ENCODE assay signal across 8 cellular contexts in the genomic region with DNA sequence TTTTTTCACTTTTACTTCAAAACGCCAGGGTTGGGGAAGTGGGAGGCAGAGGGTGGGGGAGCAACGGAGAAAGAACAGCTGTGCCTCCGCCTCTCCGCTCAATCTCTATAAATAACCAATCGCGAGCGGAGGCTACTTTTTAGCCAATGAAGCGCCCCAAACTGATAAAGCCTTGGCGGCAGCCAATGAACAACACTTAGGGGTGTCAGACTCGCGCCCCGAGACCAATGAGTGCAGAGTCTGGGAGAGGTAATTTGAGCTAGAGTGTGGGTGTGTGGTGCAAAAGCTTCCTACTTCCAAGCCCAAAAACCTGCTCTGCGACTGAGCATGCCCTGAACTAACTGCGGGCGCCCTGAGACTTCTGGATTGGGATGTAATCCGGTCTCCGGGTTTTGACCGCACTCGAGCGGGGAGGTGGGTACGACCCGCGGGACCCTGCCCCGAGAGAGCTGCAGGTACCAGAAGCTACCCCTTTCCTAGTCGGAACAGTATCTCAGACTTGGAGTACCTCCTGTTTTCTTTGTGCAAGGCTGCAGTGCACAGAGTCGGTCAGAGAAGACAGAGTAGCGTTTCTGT. TPM values are rescaled to one million over a fixed set of nuclear protein-coding genes. Genes with fewer than 3 reads are reported as not detected.
A peak's percentile ranks its signal among the peaks of the same experiment; 100 is the strongest.
DNase-seq lines count a peak whose midpoint lies in the region; ATAC-seq lines count a peak whose summit lies in the region.

No MANE protein-coding gene starts in this region.

- H3K9me3 ChIP-seq in HUES6 (ENCODE audit: control insufficient read depth, insufficient read depth, low read depth, low read length) (no peaks in the 10 kb centered on the region), mucosa of stomach (ENCODE audit: control insufficient read depth, low read length) (no peaks in the 10 kb centered on the region)

- H3K27me3 ChIP-seq in HUES6 (ENCODE audit: control insufficient read depth, insufficient read depth, low read length) (no peaks in the 10 kb centered on the region), mucosa of stomach (ENCODE audit: control insufficient read depth, insufficient read depth, low read length) (no peaks in the 10 kb centered on the region)

- ATAC-seq in GM21447 (IDR thresholded peaks at IDR 0.05; ENCODE audit: unreplicated experiment) (peak; percentile 78), esophagus mucosa (peak; percentile 82)
- peak; percentile 79 to 80 for ATAC-seq in activated T-cell treated with anti-CD3 and anti-CD28 coated beads, Interleukin-2, amount 50 U/mL, for 4 hours

- H3K4me1 ChIP-seq in HUES6 (ENCODE audit: control insufficient read depth, insufficient read depth, low read length) (peaks cover 21% of the 10 kb centered on the region), mucosa of stomach (ENCODE audit: control insufficient read depth, insufficient read depth, low read length) (peaks cover 24% of the 10 kb centered on the region)

- DNase-seq in D341Med (ENCODE audit: low spot score), result peak; percentile 90
- DNase-seq in OCI-M2 (lab: John Stamatoyannopoulos, UW; ENCODE audit: unreplicated experiment), result peak; percentile 83
- DNase-seq in activated T-cell treated with anti-CD3 and anti-CD28 coated beads, Interleukin-2, amount 50 U/mL, for 4 hours, result peak; percentile 83
- peak; percentile 71 to 72 for DNase-seq in stimulated activated CD8-positive, alpha-beta memory T cell treated with anti-CD3 and anti-CD28 coated beads, Interleukin-7, amount 100 ng/mL, for 1 hour (ENCODE audit: low read depth in 2 of 2)

- H3K9ac ChIP-seq in HUES6 (ENCODE audit: low read length) (peak overlapping the region; percentile 75), mucosa of stomach (ENCODE audit: low read length) (peak overlapping the region; percentile 88)

- H3K36me3 ChIP-seq in HUES6 (ENCODE audit: control insufficient read depth, insufficient read depth, low read length) (no peaks in the 10 kb centered on the region), mucosa of stomach (ENCODE audit: control insufficient read depth, insufficient read depth, low read length) (no peaks in the 10 kb centered on the region)

- H3K27ac ChIP-seq in HUES6 (ENCODE audit: low read depth, low read length), result peak overlapping the region; percentile 78; the same call in 1 of the 2 replicates

- H3K9me3 Mint-ChIP-seq in activated T-cell treated with anti-CD3 and anti-CD28 coated beads, Interleukin-2, amount 50 U/mL, for 4 hours, result no peaks in the 10 kb centered on the region

- H3K4me3 ChIP-seq in HUES6 (ENCODE audit: low read depth, low read length) (peak overlapping the region; percentile 90), mucosa of stomach (ENCODE audit: low read length) (peak overlapping the region; percentile 83)

- peak overlapping the region; percentile 93 for H3K4me3 Mint-ChIP-seq in activated T-cell treated with anti-CD3 and anti-CD28 coated beads, Interleukin-2, amount 50 U/mL, for 4 hours

- H3K27me3 Mint-ChIP-seq in activated T-cell treated with anti-CD3 and anti-CD28 coated beads, Interleukin-2, amount 50 U/mL, for 4 hours (ENCODE audit: low read depth), result no peaks in the 10 kb centered on the region

- peaks cover 5% of the 10 kb centered on the region for H3K36me3 Mint-ChIP-seq in activated T-cell treated with anti-CD3 and anti-CD28 coated beads, Interleukin-2, amount 50 U/mL, for 4 hours (ENCODE audit: insufficient read depth)

- H3K4me1 Mint-ChIP-seq in activated T-cell treated with anti-CD3 and anti-CD28 coated beads, Interleukin-2, amount 50 U/mL, for 4 hours (ENCODE audit: low read depth), result peaks cover 37% of the 10 kb centered on the region

RNA-seq across cellular contexts. Expression of gene RAP2B, which starts 0.8 kb away (rescaled TPM):
- 10 to 100 TPM; 12.3 to 15.2 (median 13.2) TPM for total RNA-seq in activated T-cell treated with anti-CD3 and anti-CD28 coated beads, Interleukin-2, amount 50 U/mL, for 4 hours
- 28.8 TPM for total RNA-seq in esophagus mucosa

Comparison
In these comparisons a context has a peak if more than half of its experiments do, and no peak if none do; other contexts are left out.
1. Peak in every context shown above with its lines: DNase-seq, ATAC-seq, H3K4me3 ChIP-seq and H3K27ac ChIP-seq.